ENCODE assay signal across 17 cellular contexts in genomic region chr10:52465202-52465601, GRCh38.
"Had no signal": no experiment of that assay in that cellular context is flagged by ENCODE, and none has a peak within 500 bp of the region (broad histone marks: within the 10 kb centered on the region; RNA-seq: fewer than 3 reads in every experiment).

No MANE protein-coding gene starts in this region.

- H3K4me3 ChIP-seq: lower lobe of right lung, testis, vagina had no signal

- H3K9me3 ChIP-seq: lower lobe of right lung, testis, vagina had no signal

- H3K27me3 ChIP-seq: testis, vagina had no signal

- DNase-seq: activated CD4-positive, alpha-beta T cell treated with anti-CD3 and anti-CD28 coated beads for 1 hour; activated CD4-positive, alpha-beta T cell treated with anti-CD3 and anti-CD28 coated beads, Interleukin-2, amount 50 U/mL, for 1 hour; activated CD8-positive, alpha-beta T cell treated with anti-CD3 and anti-CD28 coated beads, Interleukin-2, amount 10 ng/mL, durations not matched to agents 7 days and 5 days; aorta; foreskin melanocyte; lower lobe of right lung; naive B cell; occipital lobe; small intestine; stimulated activated CD4-positive, alpha-beta T cell treated with anti-CD3 and anti-CD28 coated beads, Interleukin-2, amount 100 ng/mL, for 24 hours; stimulated activated naive CD4-positive, alpha-beta T cell; testis had no signal

- ATAC-seq: activated CD8-positive, alpha-beta T cell treated with anti-CD3 and anti-CD28 coated beads, Interleukin-2, amount 10 ng/mL, durations not matched to agents 7 days and 5 days; activated naive CD4-positive, alpha-beta T cell treated with anti-CD3 and anti-CD28 coated beads, Interleukin-2, amount 50 U/mL, for 72 hours; activated T-helper 17 cell treated with anti-CD3 and anti-CD28 coated beads, Interleukin-2, amount 50 U/mL, for 72 hours; left lobe of liver; lower lobe of right lung; sciatic nerve had no signal

- H3K4me1 ChIP-seq: lower lobe of right lung, testis, vagina had no signal

- H3K27ac ChIP-seq: lower lobe of right lung, testis, vagina had no signal

- H3K36me3 ChIP-seq: lower lobe of right lung, vagina had no signal
